In genomic region chr11:35157814-35158213, GRCh38 we compare ENCODE assay signal across 1 cellular context.
TF ChIP-seq lines count a peak whose summit lies in the region.

No MANE protein-coding gene starts in this region.

TF ChIP-seq in GM23338, 12 proteins besides CTCF, POLR2A, EP300 and RAD21 (continued from another document):
- no peak for TF ChIP-seq ETS1 (IDR thresholded peaks at IDR 0.05)
